Comparison of ENCODE assay signal across 8 cellular contexts in genomic region chr19:42324655-42325307, GRCh38. TPM values are rescaled to one million over a fixed set of nuclear protein-coding genes. Genes with fewer than 3 reads are reported as not detected.
DNase-seq lines count a peak whose midpoint lies in the region; ATAC-seq and TF ChIP-seq lines count a peak whose summit lies in the region.

No MANE protein-coding gene starts in this region.

- DNase-seq in AG10803 (ENCODE audit: low read depth): no peak
- no peak for DNase-seq in chondrocyte (ENCODE audit: low spot score)
- peak in 2 of 9 donors; percentile 6 to 28 for DNase-seq in naive thymus-derived CD4-positive, alpha-beta T cell
- no peak for DNase-seq in left lung
- no peak for DNase-seq in GDM1 (lab: John Stamatoyannopoulos, UW)

- peak overlapping the region; percentile 78 for H3K4me3 Mint-ChIP-seq in chondrocyte (ENCODE audit: unreplicated experiment)
- H3K4me3 Mint-ChIP-seq in naive thymus-derived CD4-positive, alpha-beta T cell: peak overlapping the region; percentile 89 to 96 (median 94)

- TF ChIP-seq CTCF in AG10803 (conservative IDR thresholded peaks at IDR 0.05; ENCODE audit: low read length) (peak; percentile 94; the same call in 1 of the 2 replicates), chondrocyte (IDR thresholded peaks at IDR 0.05) (peak; percentile 95), left lung (IDR thresholded peaks at IDR 0.05) (no peak)

- no peaks in the 10 kb centered on the region for H3K36me3 ChIP-seq in KOPT-K1 (ENCODE audit: insufficient read depth, low read length)
- peaks cover 0 to 5% (median 0%) of the 10 kb centered on the region in 3 experiments for H3K36me3 ChIP-seq in naive thymus-derived CD4-positive, alpha-beta T cell (ENCODE audit: control insufficient read depth in 2 of 3, insufficient read depth in 3 of 3, low read length in 3 of 3)
- no peaks in the 10 kb centered on the region for H3K36me3 ChIP-seq in left lung

- H3K4me3 ChIP-seq in AG10803 (ENCODE audit: low read length) (peak overlapping the region; percentile 29), left lung (peak overlapping the region in 1 of 2 donors; percentile 98)
- H3K4me3 ChIP-seq in naive thymus-derived CD4-positive, alpha-beta T cell (ENCODE audit: low read length): peak overlapping the region; percentile 95

- no peaks in the 10 kb centered on the region for H3K36me3 Mint-ChIP-seq in chondrocyte (ENCODE audit: low read depth)
- peaks cover 0 to 6% (median 4%) of the 10 kb centered on the region in 5 donors for H3K36me3 Mint-ChIP-seq in naive thymus-derived CD4-positive, alpha-beta T cell

- peak overlapping the region; percentile 32 for H3K27ac Mint-ChIP-seq in chondrocyte (ENCODE audit: unreplicated experiment)
- peak overlapping the region in 7 of 9 donors; percentile 51 to 93 (median 83) for H3K27ac Mint-ChIP-seq in naive thymus-derived CD4-positive, alpha-beta T cell

- POLR2A ChIA-PET in naive thymus-derived CD4-positive, alpha-beta T cell (lab: Charles Lee): interaction anchor here (0.7 to 1.0 kb wide), 2 partner anchors 20 to 43 kb away, joined by 3 read pairs; no protein-coding TSS in a partner anchor

- H3K4me1 Mint-ChIP-seq in chondrocyte (ENCODE audit: low read depth): peaks cover 31% of the 10 kb centered on the region
- peaks cover 13 to 29% (median 22%) of the 10 kb centered on the region in 7 donors for H3K4me1 Mint-ChIP-seq in naive thymus-derived CD4-positive, alpha-beta T cell

- CTCF ChIA-PET in naive thymus-derived CD4-positive, alpha-beta T cell (lab: Charles Lee): interaction anchor here (1.1 kb wide), 1 partner anchor 29 kb away, joined by 3 read pairs; no protein-coding TSS in a partner anchor

- H3K27me3 Mint-ChIP-seq in chondrocyte (ENCODE audit: low read depth): peaks cover 23% of the 10 kb centered on the region
- peaks cover 6 to 36% (median 16%) of the 10 kb centered on the region in 5 donors for H3K27me3 Mint-ChIP-seq in naive thymus-derived CD4-positive, alpha-beta T cell

- H3K27me3 ChIP-seq in naive thymus-derived CD4-positive, alpha-beta T cell (ENCODE audit: control insufficient read depth in 2 of 2, insufficient read depth in 2 of 2, low read length in 2 of 2): peaks cover 0 to 4% of the 10 kb centered on the region in 2 donors
- H3K27me3 ChIP-seq in left lung: peaks cover 22 to 39% of the 10 kb centered on the region in 2 donors

- H3K27ac ChIP-seq in KOPT-K1 (ENCODE audit: low read depth, low read length, poor library complexity, severe bottlenecking): peak overlapping the region; percentile 75
- no peak overlapping the region for H3K27ac ChIP-seq in naive thymus-derived CD4-positive, alpha-beta T cell (ENCODE audit: low read depth, low read length)
- H3K27ac ChIP-seq in left lung: peak overlapping the region in 1 of 2 donors; percentile 79

- intact Hi-C loops in naive thymus-derived CD4-positive, alpha-beta T cell (cut with micrococcal nuclease): loop anchor here (1.0 to 5.0 kb wide), 19 partner anchors 11 to 1977 kb away; partner anchors contain the start of genes PAFAH1B3 (in 2 of the 2), PRR19 (in 2 of the 2), ZNF574 (in 2 of the 2) and C19orf47 (in 1 of the 2)
- intact Hi-C loops in left lung (cut with DNase I): no loop called here

- peaks cover 6 to 7% of the 10 kb centered on the region in 2 donors for H3K4me1 ChIP-seq in naive thymus-derived CD4-positive, alpha-beta T cell (ENCODE audit: control insufficient read depth in 2 of 2, insufficient read depth in 2 of 2, low read length in 2 of 2)
- peaks cover 16 to 37% of the 10 kb centered on the region in 2 donors for H3K4me1 ChIP-seq in left lung

- H3K9me3 Mint-ChIP-seq in chondrocyte (ENCODE audit: low read depth): no peaks in the 10 kb centered on the region
- H3K9me3 Mint-ChIP-seq in naive thymus-derived CD4-positive, alpha-beta T cell: peaks cover 0 to 4% (median 0%) of the 10 kb centered on the region in 11 donors

- ATAC-seq in naive thymus-derived CD4-positive, alpha-beta T cell: no peak
- ATAC-seq in left lung: no peak
- ATAC-seq in activated CD4-positive, CD25-positive, alpha-beta regulatory T cell treated with anti-CD3 and anti-CD28 coated beads, Interleukin-2, amount 50 U/mL, for 24 hours: no peak
- ATAC-seq in HG03108 (IDR thresholded peaks at IDR 0.05; ENCODE audit: unreplicated experiment): no peak

- H3K9me3 ChIP-seq in KOPT-K1 (ENCODE audit: insufficient read depth, low read length, poor library complexity, severe bottlenecking) (no peaks in the 10 kb centered on the region), left lung (no peaks in the 10 kb centered on the region)
- H3K9me3 ChIP-seq in naive thymus-derived CD4-positive, alpha-beta T cell (ENCODE audit: control insufficient read depth in 2 of 3, low read length in 3 of 3): no peaks in the 10 kb centered on the region

RNA-seq across cellular contexts. Expression of gene MEGF8, which starts 0.7 kb away (rescaled TPM):
- total RNA-seq in chondrocyte (48.1 to 54.4 TPM (median 49.5 TPM) in 3 replicates), left lung (10 to 100 TPM; 15.7 to 24.9 TPM)
- 1 to 10 TPM; 6.7 to 9.3 (median 8.6) TPM for total RNA-seq in naive thymus-derived CD4-positive, alpha-beta T cell
- polyA plus RNA-seq in naive thymus-derived CD4-positive, alpha-beta T cell: under 1 TPM; 0.40 TPM

RNA-seq across cellular contexts. Expression of gene TMEM145, which starts 11.7 kb away (rescaled TPM):
- total RNA-seq in chondrocyte (0.32 to 0.36 TPM in 2 of 3 replicates, not detected in the other), left lung (under 1 TPM; 0.21 to 0.32 TPM)
- not detected for total RNA-seq in naive thymus-derived CD4-positive, alpha-beta T cell
- not detected for polyA plus RNA-seq in naive thymus-derived CD4-positive, alpha-beta T cell

RNA-seq across cellular contexts. Expression of gene PAFAH1B3, which starts 22.4 kb away (rescaled TPM):
- total RNA-seq in chondrocyte (15.2 to 32.9 TPM (median 31.1 TPM) in 3 replicates), left lung (10 to 100 TPM; 25.0 to 25.7 TPM)
- 10 to 100 TPM; 11.7 to 36.9 (median 16.9) TPM for total RNA-seq in naive thymus-derived CD4-positive, alpha-beta T cell
- polyA plus RNA-seq in naive thymus-derived CD4-positive, alpha-beta T cell: 10 to 100 TPM; 52.6 to 73.4 TPM

RNA-seq across cellular contexts. Expression of gene PRR19, which starts 22.8 kb away (rescaled TPM):
- 0.24 to 1.7 TPM (median 0.82 TPM) in 3 replicates for total RNA-seq in chondrocyte
- under 1 TPM in 4 of 5 experiments, not detected in 1; 0.32 to 0.68 (median 0.38) TPM for total RNA-seq in naive thymus-derived CD4-positive, alpha-beta T cell
- polyA plus RNA-seq in naive thymus-derived CD4-positive, alpha-beta T cell: under 1 TPM; 0.48 to 0.61 TPM
- total RNA-seq in left lung: 1 to 10 TPM; 1.1 TPM

RNA-seq across cellular contexts. Expression of gene CIC, which starts 55.7 kb away (rescaled TPM):
- 83.6 to 101 TPM (median 86.3 TPM) in 3 replicates for total RNA-seq in chondrocyte
- 100 to 1,000 TPM in 3 of 5 experiments, 10 to 100 TPM in 2; 90.4 to 134 (median 102) TPM for total RNA-seq in naive thymus-derived CD4-positive, alpha-beta T cell
- 1 to 10 TPM; 1.5 to 2.6 TPM for polyA plus RNA-seq in naive thymus-derived CD4-positive, alpha-beta T cell
- 10 to 100 TPM; 59.8 to 76.1 TPM for total RNA-seq in left lung

Comparison
In these comparisons a context has a peak if more than half of its experiments do, and no peak if none do; other contexts are left out.
1. CTCF ChIP-seq: peak in AG10803 (single experiment) and chondrocyte (single experiment); none in left lung (0 of 2).
2. intact Hi-C loops: an anchor here in naive thymus-derived CD4-positive, alpha-beta T cell (1.0 to 5.0 kb wide); none called in left lung.